In the genomic region with DNA sequence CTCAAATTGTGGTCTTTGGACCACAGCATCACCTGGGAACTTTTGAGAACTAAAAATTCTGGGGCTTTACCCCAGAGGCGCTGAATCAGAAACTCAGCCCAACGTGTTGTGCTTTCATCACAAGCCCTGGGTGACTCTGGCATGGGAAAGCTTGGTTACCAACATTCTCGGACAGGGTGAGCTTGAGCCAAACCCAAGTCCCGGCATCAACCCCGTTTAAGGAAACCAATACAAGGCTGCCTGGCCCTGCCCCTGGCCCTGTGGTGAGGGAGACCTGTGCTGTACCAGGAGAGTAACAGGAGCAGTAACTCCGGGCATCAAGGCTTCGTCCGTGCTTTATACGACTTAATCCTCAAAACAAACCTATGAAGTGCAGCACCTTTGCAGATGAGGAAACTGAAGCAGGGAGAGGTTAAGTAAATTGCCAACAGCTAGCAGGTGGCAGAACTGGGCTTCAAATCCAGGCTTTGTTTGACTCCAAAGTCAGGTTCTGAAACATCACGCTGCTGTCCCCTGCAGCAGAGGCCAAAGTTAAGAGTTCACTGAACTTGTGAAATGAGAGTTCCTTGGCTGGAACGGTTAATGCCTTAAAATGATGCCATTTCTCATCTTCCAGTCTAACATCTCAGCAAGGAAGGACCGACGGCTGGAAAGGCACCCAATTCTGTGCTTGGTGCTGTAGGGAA, we compare ENCODE assay signal across 8 cellular contexts.
"Had no signal": no experiment of that assay in that cellular context is flagged by ENCODE, and none has a peak within 500 bp of the region (broad histone marks: within the 10 kb centered on the region; RNA-seq: fewer than 3 reads in every experiment).

No MANE protein-coding gene starts in this region.

- H3K4me1 ChIP-seq: SJSA1 had no signal

- H3K4me3 ChIP-seq: SJSA1 had no signal

- DNase-seq: activated B cell treated with CpG ODN at 0.5 μM for 24 hours; activated CD4-positive, alpha-beta T cell treated with anti-CD3 and anti-CD28 coated beads, Interleukin-2, amount 10 ng/mL, durations not matched to agents 7 days and 5 days; activated CD8-positive, alpha-beta memory T cell treated with anti-CD3 and anti-CD28 coated beads for 24 hours; activated naive CD8-positive, alpha-beta T cell treated with anti-CD3 and anti-CD28 coated beads, Interleukin-2, amount 10 ng/mL, durations not matched to agents 7 days and 5 days; foreskin fibroblast; T-helper 2 cell had no signal

- H3K9me3 ChIP-seq: SJSA1 had no signal

- H3K27ac ChIP-seq: SJSA1 had no signal

- ATAC-seq: stimulated activated effector memory CD8-positive, alpha-beta T cell treated with anti-CD3 and anti-CD28 coated beads, Interleukin-12 subunit alpha, Interleukin-12 subunit beta, amount 100 ng/mL, for 72 hours had no signal

- H3K27me3 ChIP-seq: SJSA1 had no signal
